ENCODE assay signal across 9 cellular contexts in the genomic region with DNA sequence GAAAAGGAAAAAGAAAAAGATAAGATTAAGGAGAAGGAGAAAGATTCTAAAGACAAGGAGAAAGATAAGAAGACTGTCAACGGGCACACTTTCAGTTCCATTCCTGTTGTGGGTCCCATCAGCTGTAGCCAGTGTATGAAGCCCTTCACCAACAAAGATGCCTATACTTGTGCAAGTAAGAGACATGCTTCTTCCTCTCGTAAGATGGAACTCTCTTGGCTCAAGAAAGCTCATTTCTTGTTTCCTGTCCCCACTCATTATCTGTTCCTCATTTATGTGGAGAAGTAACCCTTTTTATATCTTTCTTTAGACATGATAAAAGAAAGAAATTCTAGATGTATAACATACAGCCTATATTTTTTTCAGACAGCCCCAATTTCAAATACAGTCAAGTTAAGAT.
DNase-seq lines count a peak whose midpoint lies in the region; ATAC-seq and TF ChIP-seq lines count a peak whose summit lies in the region.
"Had no signal": no experiment of that assay in that cellular context is flagged by ENCODE, and none has a peak within 500 bp of the region (broad histone marks: within the 10 kb centered on the region; RNA-seq: fewer than 3 reads in every experiment).

No MANE protein-coding gene starts in this region.

- CTCF ChIA-PET in activated B cell treated with CpG ODN at 0.5 μM for 24 hours (lab: Charles Lee), result interaction anchor here (0.8 to 1.5 kb wide), 3 partner anchors 9 to 397 kb away, joined by 3 to 7 read pairs (median 3); no protein-coding TSS in a partner anchor

- TF ChIP-seq POLR2A in spleen (IDR thresholded peaks at IDR 0.05) (no peak), prostate gland (IDR thresholded peaks at IDR 0.05) (no peak)

- H3K27ac ChIP-seq in spleen (peak overlapping the region in 7 of 8 donors; percentile 35 to 91 (median 87)), prostate gland (no peak overlapping the region)

- intact Hi-C loops in activated B cell treated with CpG ODN at 0.5 μM for 24 hours (cut with micrococcal nuclease), result loop anchor here (5.0 kb wide), 3 partner anchors 111 to 711 kb away; a partner anchor contains a TSS
- intact Hi-C loops in spleen (cut with DNase I; ENCODE audit: low total_unique reads), result no loop called here
- intact Hi-C loops in prostate gland (cut with DNase I), result no loop called here

- H3K27me3 Mint-ChIP-seq in activated B cell treated with CpG ODN at 0.5 μM for 24 hours, result no peaks in the 10 kb centered on the region

- 22 to 32% (median 26%) methylated on average over 2 of the region's 2 CpGs for WGBS in spleen, 5 donors
- 65% methylated on average over 2 of the region's 2 CpGs for WGBS in prostate gland

- TF ChIP-seq CTCF in activated B cell treated with CpG ODN at 0.5 μM for 24 hours (IDR thresholded peaks at IDR 0.05), result no peak
- TF ChIP-seq CTCF in spleen (IDR thresholded peaks at IDR 0.05 in 8 of 11, conservative IDR thresholded peaks at IDR 0.05 in 3 of 11), result no peak
- TF ChIP-seq CTCF in prostate gland (IDR thresholded peaks at IDR 0.05), result no peak

- ATAC-seq in HG02759 (IDR thresholded peaks at IDR 0.05; ENCODE audit: unreplicated experiment), result peak; percentile 14
- no peak for ATAC-seq in activated B cell treated with CpG ODN at 0.5 μM for 24 hours (ENCODE audit: low read depth)

- H3K36me3 ChIP-seq in spleen (peaks cover 0 to 69% (median 40%) of the 10 kb centered on the region in 6 donors), prostate gland (no peaks in the 10 kb centered on the region)

- H3K4me1 ChIP-seq in spleen (peaks cover 26 to 97% (median 61%) of the 10 kb centered on the region in 6 donors), prostate gland (replicated peaks) (no peaks in the 10 kb centered on the region)

- no peaks in the 10 kb centered on the region for H3K9me3 ChIP-seq in spleen
- no peaks in the 10 kb centered on the region for H3K9me3 ChIP-seq in prostate gland

- peaks cover 54% of the 10 kb centered on the region for H3K36me3 Mint-ChIP-seq in activated B cell treated with CpG ODN at 0.5 μM for 24 hours (ENCODE audit: low read depth)

- H3K27me3 ChIP-seq in spleen (replicated peaks in 1 of 7) (no peaks in the 10 kb centered on the region), prostate gland (replicated peaks; ENCODE audit: insufficient read depth) (no peaks in the 10 kb centered on the region)

- peak overlapping the region; percentile 75 for H3K4me3 Mint-ChIP-seq in activated B cell treated with CpG ODN at 0.5 μM for 24 hours

- H3K27ac Mint-ChIP-seq in activated B cell treated with CpG ODN at 0.5 μM for 24 hours, result peak overlapping the region; percentile 98

- peaks cover 59% of the 10 kb centered on the region for H3K4me1 Mint-ChIP-seq in activated B cell treated with CpG ODN at 0.5 μM for 24 hours

- H3K4me3 ChIP-seq in spleen (peak overlapping the region in 3 of 8 donors; percentile 47 to 75 (median 48)), prostate gland (no peak overlapping the region)

- no peaks in the 10 kb centered on the region for H3K9me3 Mint-ChIP-seq in activated B cell treated with CpG ODN at 0.5 μM for 24 hours

- POLR2A ChIA-PET in activated B cell treated with CpG ODN at 0.5 μM for 24 hours (lab: Charles Lee), result interaction anchor here (0.8 to 7.5 kb wide), 5 partner anchors 10 to 381 kb away, joined by 3 to 298 read pairs (median 3); no protein-coding TSS in a partner anchor

- DNase-seq in SIG-M5 treated with dmso at 0.1 percent for 504 hours (lab: John Stamatoyannopoulos, UW; ENCODE audit: unreplicated experiment), result peak; percentile 34
- DNase-seq in SIG-M5 (lab: John Stamatoyannopoulos, UW), result no peak
- DNase-seq in activated B cell treated with CpG ODN at 0.5 μM for 24 hours, result no peak
- DNase-seq in spleen, result no peak
- DNase-seq in LoVo (ENCODE audit: low spot score), result no peak
- DNase-seq in HCEC 1CT, result no peak
- DNase-seq in prostate gland (ENCODE audit: low spot score), result no peak
- DNase-seq: mammary epithelial cell had no signal

Comparison
In these comparisons a context has a peak if more than half of its experiments do, and no peak if none do; other contexts are left out.
1. H3K27ac ChIP-seq: peak in spleen (7 of 8); none in prostate gland (0 of 2).